Comparison of ENCODE assay signal across 8 cellular contexts in the genomic region with DNA sequence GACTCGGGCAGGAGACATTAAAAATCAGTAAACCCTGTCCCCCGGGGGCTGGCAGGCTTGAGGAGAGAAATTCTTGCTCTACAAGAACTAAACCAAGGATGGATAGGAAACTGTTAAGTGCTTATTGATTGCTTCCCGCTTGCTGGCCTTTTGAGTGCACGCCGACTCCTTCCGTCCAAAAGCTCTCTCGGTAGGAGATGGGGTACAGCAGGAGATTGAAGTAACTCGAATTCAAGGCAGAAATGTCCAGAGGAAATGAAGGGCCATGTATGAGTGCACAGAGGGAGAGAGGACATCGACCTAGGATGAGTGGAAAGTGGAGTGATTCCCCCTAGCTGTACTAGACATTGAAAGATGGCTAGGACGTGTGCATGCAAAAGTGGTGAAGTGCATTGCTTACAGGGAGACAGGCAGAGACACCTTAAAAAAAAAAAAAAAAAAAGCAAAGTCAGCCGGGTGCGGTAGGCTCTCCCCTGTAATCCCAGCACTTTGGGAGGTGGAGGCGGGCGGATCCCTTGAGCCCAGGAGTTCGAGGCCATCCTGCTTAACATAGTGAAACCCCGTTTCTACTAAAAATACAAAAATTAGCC. TPM values are rescaled to one million over a fixed set of nuclear protein-coding genes. Genes with fewer than 3 reads are reported as not detected.
DNase-seq lines count a peak whose midpoint lies in the region; ATAC-seq, FAIRE-seq and TF ChIP-seq lines count a peak whose summit lies in the region.

No MANE protein-coding gene starts in this region.

- H3K9me3 Mint-ChIP-seq in T-cell: no peaks in the 10 kb centered on the region
- no peaks in the 10 kb centered on the region for H3K9me3 Mint-ChIP-seq in naive thymus-derived CD4-positive, alpha-beta T cell

- no peaks in the 10 kb centered on the region for H3K36me3 Mint-ChIP-seq in T-cell
- H3K36me3 Mint-ChIP-seq in naive thymus-derived CD4-positive, alpha-beta T cell: peaks cover 0 to 3% (median 0%) of the 10 kb centered on the region in 5 donors

- TF ChIP-seq CTCF in A549 (IDR thresholded peaks at IDR 0.05): no peak

- ATAC-seq in A549 (peak; percentile 26 to 41; a peak in 4 of 6 replicates), T-cell (replicated peaks in 1 of 4) (peak in 2 of 4 experiments; percentile 10 to 15)
- ATAC-seq in naive thymus-derived CD4-positive, alpha-beta T cell: no peak
- no peak for ATAC-seq in activated CD4-positive, CD25-positive, alpha-beta regulatory T cell treated with anti-CD3 and anti-CD28 coated beads, Interleukin-2, amount 50 U/mL, for 24 hours

- no peaks in the 10 kb centered on the region for H3K9me3 ChIP-seq in A549
- H3K9me3 ChIP-seq in naive thymus-derived CD4-positive, alpha-beta T cell (ENCODE audit: control insufficient read depth in 2 of 3, low read length in 3 of 3): no peaks in the 10 kb centered on the region

- peaks cover 0 to 7% (median 0%) of the 10 kb centered on the region in 3 experiments for H3K36me3 ChIP-seq in naive thymus-derived CD4-positive, alpha-beta T cell (ENCODE audit: control insufficient read depth in 2 of 3, insufficient read depth in 3 of 3, low read length in 3 of 3)

- no peak for TF ChIP-seq RAD21 in A549 (conservative IDR thresholded peaks at IDR 0.05 in 1 of 2, IDR thresholded peaks at IDR 0.05 in 1 of 2)

- H3K4me1 Mint-ChIP-seq in T-cell: peaks cover 51 to 56% (median 54%) of the 10 kb centered on the region in 3 donors
- peaks cover 31 to 57% (median 53%) of the 10 kb centered on the region in 7 donors for H3K4me1 Mint-ChIP-seq in naive thymus-derived CD4-positive, alpha-beta T cell

- H3K4me1 ChIP-seq in A549: peaks cover 27% of the 10 kb centered on the region
- peaks cover 0 to 34% of the 10 kb centered on the region in 2 donors for H3K4me1 ChIP-seq in naive thymus-derived CD4-positive, alpha-beta T cell (ENCODE audit: control insufficient read depth in 2 of 2, insufficient read depth in 2 of 2, low read length in 2 of 2)

- TF ChIP-seq POLR2A in A549 (IDR thresholded peaks at IDR 0.05; ENCODE audit: low read length) (no peak), erythroblast (IDR thresholded peaks at IDR 0.05; ENCODE audit: low read length) (no peak)

- intact Hi-C loops in naive thymus-derived CD4-positive, alpha-beta T cell (cut with micrococcal nuclease): loop anchor here in 1 of 2 donors (2.0 to 5.0 kb wide), 3 partner anchors 55 to 290 kb away; a partner anchor contains a TSS

- no peaks in the 10 kb centered on the region for H3K27me3 Mint-ChIP-seq in T-cell
- H3K27me3 Mint-ChIP-seq in naive thymus-derived CD4-positive, alpha-beta T cell: peaks cover 0 to 15% (median 0%) of the 10 kb centered on the region in 5 donors

- peak overlapping the region; percentile 79 for H3K4me3 ChIP-seq in A549
- H3K4me3 ChIP-seq in naive thymus-derived CD4-positive, alpha-beta T cell (ENCODE audit: low read length): peak overlapping the region; percentile 69

- H3K4me3 Mint-ChIP-seq in T-cell: peak overlapping the region; percentile 83 to 93 (median 87)
- peak overlapping the region; percentile 86 to 98 (median 92) for H3K4me3 Mint-ChIP-seq in naive thymus-derived CD4-positive, alpha-beta T cell

- TF ChIP-seq EP300 in A549 (IDR thresholded peaks at IDR 0.05): no peak

- DNase-seq in A549 (ENCODE audit: low read depth in 1 of 2, low spot score in 1 of 2): peak; percentile 12 to 17
- no peak for DNase-seq in GM18507 (ENCODE audit: extremely low spot score, insufficient read length, low read depth)
- peak in 3 of 34 experiments; percentile 3 to 14 (median 6) for DNase-seq in T-cell
- peak; percentile 38 to 47 for DNase-seq in erythroblast (lab: John Stamatoyannopoulos, UW)
- peak in 5 of 9 donors; percentile 5 to 32 (median 24) for DNase-seq in naive thymus-derived CD4-positive, alpha-beta T cell
- no peak for DNase-seq in mesenteric fat pad (ENCODE audit: low spot score)
- no peak for DNase-seq in AG20443 (ENCODE audit: low spot score)

- FAIRE-seq in A549 (lab: Jason Lieb, UNC): no peak
- FAIRE-seq in GM18507 (lab: Jason Lieb, UNC): peak; percentile 31

- POLR2A ChIA-PET in A549 (lab: Yijun Ruan, JAX) (interaction anchor here (0.7 to 1.5 kb wide), 3 partner anchors 65 to 153 kb away, joined by 3 to 5 read pairs (median 4); a partner anchor contains a TSS), T-cell (lab: Charles Lee) (interaction anchor here in 1 of 2 donors (0.6 to 0.7 kb wide), 2 partner anchors 14 to 107 kb away, joined by 3 to 7 read pairs; no protein-coding TSS in a partner anchor)
- POLR2A ChIA-PET in naive thymus-derived CD4-positive, alpha-beta T cell (lab: Charles Lee): no interaction called here

- H3K4me2 ChIP-seq in A549: peak overlapping the region; percentile 91

- no peaks in the 10 kb centered on the region for H3K27me3 ChIP-seq in naive thymus-derived CD4-positive, alpha-beta T cell (ENCODE audit: control insufficient read depth in 2 of 2, insufficient read depth in 2 of 2, low read length in 2 of 2)

- H3K27ac ChIP-seq in A549: peak overlapping the region; percentile 74 to 93
- peak overlapping the region; percentile 72 for H3K27ac ChIP-seq in naive thymus-derived CD4-positive, alpha-beta T cell (ENCODE audit: low read depth, low read length)

- whole genome bisulfite sequencing in A549 (ENCODE audit: missing lambda C conversion rate): 37% methylated on average over 16 of the region's 16 CpGs

- peak overlapping the region; percentile 46 to 71 for H3K27ac Mint-ChIP-seq in T-cell
- H3K27ac Mint-ChIP-seq in naive thymus-derived CD4-positive, alpha-beta T cell: peak overlapping the region; percentile 55 to 90 (median 79)

- CTCF ChIA-PET in A549 (lab: Yijun Ruan, JAX) (interaction anchor here (1.2 to 1.4 kb wide), 3 partner anchors 14 to 129 kb away, joined by 5 to 10 read pairs (median 5); no protein-coding TSS in a partner anchor), T-cell (lab: Charles Lee) (interaction anchor here (0.5 to 1.6 kb wide), 5 partner anchors 9 to 515 kb away, joined by 3 to 5 read pairs (median 3); no protein-coding TSS in a partner anchor)
- CTCF ChIA-PET in naive thymus-derived CD4-positive, alpha-beta T cell (lab: Charles Lee): interaction anchor here (0.6 to 1.0 kb wide), 3 partner anchors 14 to 134 kb away, joined by 3 to 5 read pairs (median 4); no protein-coding TSS in a partner anchor

TF ChIP-seq in A549, 52 proteins besides CTCF, POLR2A, EP300 and RAD21:
- TF ChIP-seq BHLHE40 (IDR thresholded peaks at IDR 0.05; ENCODE audit: low read depth, low read length) (no peak), KDM5A (IDR thresholded peaks at IDR 0.05) (no peak)
- TF ChIP-seq, protein P1, sequence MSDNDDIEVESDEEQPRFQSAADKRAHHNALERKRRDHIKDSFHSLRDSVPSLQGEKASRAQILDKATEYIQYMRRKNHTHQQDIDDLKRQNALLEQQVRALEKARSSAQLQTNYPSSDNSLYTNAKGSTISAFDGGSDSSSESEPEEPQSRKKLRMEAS (IDR thresholded peaks at IDR 0.05): 0 out of 2 replicates have a peak, but pooled peaks have one; percentile 7
- TF ChIP-seq, protein P2, sequence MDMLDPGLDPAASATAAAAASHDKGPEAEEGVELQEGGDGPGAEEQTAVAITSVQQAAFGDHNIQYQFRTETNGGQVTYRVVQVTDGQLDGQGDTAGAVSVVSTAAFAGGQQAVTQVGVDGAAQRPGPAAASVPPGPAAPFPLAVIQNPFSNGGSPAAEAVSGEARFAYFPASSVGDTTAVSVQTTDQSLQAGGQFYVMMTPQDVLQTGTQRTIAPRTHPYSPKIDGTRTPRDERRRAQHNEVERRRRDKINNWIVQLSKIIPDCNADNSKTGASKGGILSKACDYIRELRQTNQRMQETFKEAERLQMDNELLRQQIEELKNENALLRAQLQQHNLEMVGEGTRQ (IDR thresholded peaks at IDR 0.05): no peak

RNA-seq across cellular contexts. Expression of a gene that starts 1.0 kb away (rescaled TPM):
- 8.3 and 8.7 TPM in 2 replicates for polyA plus RNA-seq in A549 (2011; rRNA removed)
- 3.6 and 4.2 TPM in 2 replicates for polyA plus RNA-seq in A549 (2012; cell fraction: cytosol; rRNA removed)
- 2.9 and 3.4 TPM in 2 replicates for polyA plus RNA-seq in A549 (2012; cell fraction: nucleus; rRNA removed)
- polyA plus RNA-seq in A549 (2017; fragmentation: RNase III; extraction: RNeasy Plus Mini Kit Qiagen cat#74134 plus additional on column Dnase treatment): 5.0 to 5.7 TPM (median 5.1 TPM) in 3 replicates
- polyA minus RNA-seq in A549 (2011; rRNA and poly(A)+ RNA removed): 3.7 and 3.9 TPM in 2 replicates
- 10 to 100 TPM in 2 of 5 donors, 1 to 10 TPM in 3; 8.9 to 11.4 (median 9.9) TPM for total RNA-seq in T-cell
- 10 to 100 TPM in 3 of 5 experiments, 1 to 10 TPM in 2; 7.4 to 16.7 (median 13.3) TPM for total RNA-seq in naive thymus-derived CD4-positive, alpha-beta T cell
- polyA plus RNA-seq in naive thymus-derived CD4-positive, alpha-beta T cell: 10 to 100 TPM; 23.7 to 26.2 TPM
- total RNA-seq in mesenteric fat pad: 18.5 TPM

Comparison
In these comparisons a context has a peak if more than half of its experiments do, and no peak if none do; other contexts are left out.
1. ATAC-seq: peak in A549 (2 of 2); none in naive thymus-derived CD4-positive, alpha-beta T cell (single experiment) and activated CD4-positive, CD25-positive, alpha-beta regulatory T cell treated with anti-CD3 and anti-CD28 coated beads, Interleukin-2, amount 50 U/mL, for 24 hours (0 of 2).
2. DNase-seq: peak in A549 (2 of 2), erythroblast (2 of 2) and naive thymus-derived CD4-positive, alpha-beta T cell (5 of 9); none in GM18507 (single experiment), mesenteric fat pad (single experiment) and AG20443 (single experiment).